8 cellular contexts compared by ENCODE assay signal in the genomic region with DNA sequence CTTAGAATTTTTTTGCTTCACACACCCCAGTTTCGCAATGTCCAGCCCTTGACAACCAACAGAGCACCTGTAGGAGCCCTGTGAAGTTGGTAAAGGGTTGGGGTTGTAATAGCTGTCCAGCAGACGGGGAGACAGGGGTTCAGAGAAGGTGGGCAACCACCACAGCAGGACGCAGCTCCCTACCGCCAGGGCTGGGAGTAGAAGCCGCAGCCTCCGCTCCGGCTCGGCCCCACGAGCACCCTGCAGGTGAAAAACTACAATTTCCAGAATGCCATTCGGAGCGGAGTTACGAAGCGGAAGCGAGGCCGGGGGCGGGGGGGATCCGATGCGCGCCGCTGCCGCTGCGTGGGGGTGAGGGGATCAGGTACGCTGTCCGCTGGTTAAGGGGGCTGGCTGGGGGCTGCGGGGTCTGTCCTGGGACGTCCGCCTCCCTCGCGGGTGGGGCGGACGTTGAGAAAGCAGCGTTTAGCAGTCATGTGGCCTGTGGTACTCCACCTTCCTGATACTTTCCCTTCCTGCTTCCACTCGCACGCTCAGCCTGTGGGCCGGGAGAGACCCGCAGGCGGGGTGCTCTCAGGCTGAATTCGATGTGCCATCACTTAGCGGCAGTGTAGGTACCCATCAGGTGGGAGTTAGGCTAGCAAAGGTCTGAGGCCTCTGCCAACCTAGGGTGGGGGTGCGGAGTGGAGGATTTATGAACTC. TPM values are rescaled to one million over a fixed set of nuclear protein-coding genes. Genes with fewer than 3 reads are reported as not detected.
DNase-seq lines count a peak whose midpoint lies in the region; ATAC-seq and TF ChIP-seq lines count a peak whose summit lies in the region.

Gene TRMT10B (plus strand): TSS at position 317 of the 702 bp plus-strand sequence. CDS start 8,127 bp downstream, outside the sequence.

- H3K9me3 ChIP-seq in SK-N-MC (ENCODE audit: low read depth, low read length) (no peaks in the 10 kb centered on the region), thoracic aorta (no peaks in the 10 kb centered on the region)

- H3K9me3 Mint-ChIP-seq in activated naive CD4-positive, alpha-beta T cell treated with anti-CD3 and anti-CD28 coated beads, Interleukin-2, amount 50 U/mL, for 72 hours = peaks cover 0 to 5% of the 10 kb centered on the region in 2 donors
- no peaks in the 10 kb centered on the region for H3K9me3 Mint-ChIP-seq in osteocyte (ENCODE audit: unreplicated experiment)

- H3K27me3 ChIP-seq in thoracic aorta (replicated peaks; ENCODE audit: insufficient read depth) = no peaks in the 10 kb centered on the region

- H3K4me3 Mint-ChIP-seq in osteocyte (ENCODE audit: unreplicated experiment) = peak within 1 kb of the TSS; percentile 99

- peaks cover 14 to 15% of the 10 kb centered on the region in 2 donors for H3K36me3 Mint-ChIP-seq in activated naive CD4-positive, alpha-beta T cell treated with anti-CD3 and anti-CD28 coated beads, Interleukin-2, amount 50 U/mL, for 72 hours
- H3K36me3 Mint-ChIP-seq in osteocyte (ENCODE audit: unreplicated experiment) = peaks cover 6% of the 10 kb centered on the region

- DNase-seq in DMS79 treated with DMSO at 0.1 percent for 48 hours (lab: John Stamatoyannopoulos, UW) = peak; percentile 57
- DNase-seq in LHCN-M2 (ENCODE audit: low read depth) = peak; percentile 53
- DNase-seq in SK-N-MC (ENCODE audit: low read depth, low spot score) = no peak
- peak; percentile 74 to 77 for DNase-seq in activated naive CD4-positive, alpha-beta T cell treated with anti-CD3 and anti-CD28 coated beads, Interleukin-2, amount 50 U/mL, for 72 hours (ENCODE audit: low spot score in 2 of 2)
- DNase-seq in head of caudate nucleus = peak; percentile 48 to 89 (median 76)
- DNase-seq in osteocyte (ENCODE audit: extremely low spot score, unreplicated experiment) = peak; percentile 89
- DNase-seq in thoracic aorta (ENCODE audit: low spot score) = no peak

- peaks cover 3% of the 10 kb centered on the region for H3K27me3 Mint-ChIP-seq in osteocyte (ENCODE audit: unreplicated experiment)

- H3K27ac ChIP-seq in SK-N-MC (no peak within 1 kb of the TSS), thoracic aorta (peak within 1 kb of the TSS; percentile 21 to 74)

- intact Hi-C loops in head of caudate nucleus (cut with DNase I) = loop anchor here (10.0 kb wide), 2 partner anchors 51 to 159 kb away; partner anchors contain the start of genes DCAF10 and TOMM5

- H3K4me1 Mint-ChIP-seq in osteocyte (ENCODE audit: unreplicated experiment) = peaks cover 10% of the 10 kb centered on the region

- peak within 1 kb of the TSS; percentile 84 for H3K9ac ChIP-seq in SK-N-MC (ENCODE audit: insufficient read length)

- peak; percentile 93 for ATAC-seq in GM21723 (IDR thresholded peaks at IDR 0.05; ENCODE audit: unreplicated experiment)
- peak; percentile 90 to 97 for ATAC-seq in activated naive CD4-positive, alpha-beta T cell treated with anti-CD3 and anti-CD28 coated beads, Interleukin-2, amount 50 U/mL, for 72 hours
- ATAC-seq in thoracic aorta (ENCODE audit: insufficient number of reproducible peaks, low FRiP score, low read depth) = peak; percentile 87

- H3K27ac Mint-ChIP-seq in activated naive CD4-positive, alpha-beta T cell treated with anti-CD3 and anti-CD28 coated beads, Interleukin-2, amount 50 U/mL, for 72 hours = peak within 1 kb of the TSS; percentile 92
- H3K27ac Mint-ChIP-seq in osteocyte (ENCODE audit: unreplicated experiment) = peak within 1 kb of the TSS; percentile 97

- H3K4me1 ChIP-seq in thoracic aorta (ENCODE audit: control insufficient read depth in 1 of 2, low read depth in 2 of 2) = peaks cover 6 to 11% of the 10 kb centered on the region in 2 donors

- TF ChIP-seq CTCF in osteocyte (IDR thresholded peaks at IDR 0.05) (no peak), thoracic aorta (IDR thresholded peaks at IDR 0.05) (no peak)

- no peaks in the 10 kb centered on the region for H3K36me3 ChIP-seq in SK-N-MC (ENCODE audit: insufficient read depth, low read length)
- H3K36me3 ChIP-seq in thoracic aorta = no peaks in the 10 kb centered on the region

- H3K4me3 ChIP-seq in SK-N-MC (peak within 1 kb of the TSS; percentile 94), thoracic aorta (peak within 1 kb of the TSS; percentile 96)

RNA-seq across cellular contexts. Expression of gene TRMT10B, which starts in this region (rescaled TPM):
- total RNA-seq in LHCN-M2 (2014; rRNA removed) (1.2 and 2.0 TPM in 2 replicates), osteocyte (9.7 and 10.8 TPM in 2 replicates), thoracic aorta (10 to 100 TPM; 10.7 to 14.9 TPM)
- polyA plus RNA-seq in LHCN-M2 (2012) = 2.9 TPM
- 10 to 100 TPM in 1 of 2 donors, 1 to 10 TPM in 1; 7.8 to 14.3 TPM for total RNA-seq in activated naive CD4-positive, alpha-beta T cell treated with anti-CD3 and anti-CD28 coated beads, Interleukin-2, amount 50 U/mL, for 72 hours

Comparison
In these comparisons a context has a peak if more than half of its experiments do, and no peak if none do; other contexts are left out.
1. DNase-seq: peak in DMS79 treated with DMSO at 0.1 percent for 48 hours (single experiment), LHCN-M2 (single experiment), activated naive CD4-positive, alpha-beta T cell treated with anti-CD3 and anti-CD28 coated beads, Interleukin-2, amount 50 U/mL, for 72 hours (2 of 2), head of caudate nucleus (42 of 42) and osteocyte (single experiment); none in SK-N-MC (single experiment) and thoracic aorta (single experiment).
2. Peak in every context shown above with its lines, with median percentiles within 50 percentile points of each other: ATAC-seq.